In the genomic region with DNA sequence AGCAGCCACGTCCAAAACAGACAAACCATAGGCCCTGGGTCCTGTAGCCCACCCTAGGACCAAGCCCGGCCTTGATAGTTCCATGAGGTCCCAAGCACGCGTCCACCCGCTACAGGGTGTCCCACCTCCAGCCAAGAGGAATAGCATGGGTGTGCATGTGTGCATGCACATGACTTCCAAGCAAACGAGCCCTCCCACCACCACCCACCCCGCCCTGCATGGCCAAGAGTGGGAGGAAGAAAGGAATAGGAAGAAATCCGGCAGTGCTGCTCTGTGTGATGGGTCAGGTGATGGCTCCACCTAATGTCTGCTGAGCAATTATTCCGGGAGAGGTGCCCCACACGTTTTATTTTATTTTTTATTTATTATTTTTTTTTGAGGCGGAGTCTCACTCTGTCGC, we compare ENCODE assay signal across 16 cellular contexts.
DNase-seq lines count a peak whose midpoint lies in the region; ATAC-seq and TF ChIP-seq lines count a peak whose summit lies in the region.
"Had no signal": no experiment of that assay in that cellular context is flagged by ENCODE, and none has a peak within 500 bp of the region (broad histone marks: within the 10 kb centered on the region; RNA-seq: fewer than 3 reads in every experiment).

No MANE protein-coding gene starts in this region.

- H3K27ac ChIP-seq in HEK293 (ENCODE audit: extremely low read depth, low read depth, low read length) (no peak overlapping the region), osteoblast (ENCODE audit: low read depth, low read length) (no peak overlapping the region)
- H3K27ac ChIP-seq: 22Rv1; A549; BLaER1 treated with 17β-estradiol and CSF1 and Interleukin-3, amounts not matched to agents 10 nM and 100 nM; C4-2B had no signal

- H2AFZ ChIP-seq in osteoblast (ENCODE audit: low read length) = no peak overlapping the region

- H3K9me3 ChIP-seq in HEK293 (ENCODE audit: control insufficient read depth, insufficient read depth, low read depth, low read length) (no peaks in the 10 kb centered on the region), osteoblast (ENCODE audit: low read depth, low read length) (no peaks in the 10 kb centered on the region)
- H3K9me3 ChIP-seq: A549; BLaER1 treated with 17β-estradiol and CSF1 and Interleukin-3, amounts not matched to agents 10 nM and 100 nM; Caco-2 had no signal

- intact Hi-C loops in left ventricle myocardium superior (cut with micrococcal nuclease) (no loop called here), left cardiac atrium (cut with DNase I) (no loop called here)

- peak; percentile 14 for DNase-seq in left ventricle myocardium superior
- no peak for DNase-seq in left cardiac atrium
- peak; percentile 30 for DNase-seq in osteoblast (ENCODE audit: insufficient read length, low spot score, missing footprints)
- DNase-seq: AML-193; Caco-2; Calu3; CD4-positive, alpha-beta T cell; CD8-positive, alpha-beta T cell; DMS79 treated with DMSO at 0.1 percent for 48 hours; GF-D8 had no signal

- CTCF ChIA-PET in HEK293 (lab: Yijun Ruan, JAX) = interaction anchor here (0.6 kb wide), 1 partner anchor 241 kb away, joined by 3 read pairs; no protein-coding TSS in a partner anchor

- no peaks in the 10 kb centered on the region for H3K27me3 ChIP-seq in osteoblast (ENCODE audit: insufficient read depth, low read length)
- H3K27me3 ChIP-seq: BLaER1 treated with 17β-estradiol and CSF1 and Interleukin-3, amounts not matched to agents 10 nM and 100 nM had no signal

- no peaks in the 10 kb centered on the region for H4K20me1 ChIP-seq in osteoblast (ENCODE audit: insufficient read depth, low read length)

- no peaks in the 10 kb centered on the region for H3K36me3 ChIP-seq in HEK293 (ENCODE audit: control insufficient read depth in 2 of 2, insufficient read depth in 1 of 2, low read length in 2 of 2)
- H3K36me3 ChIP-seq in osteoblast (ENCODE audit: insufficient read depth, low read length) = no peaks in the 10 kb centered on the region
- H3K36me3 ChIP-seq: BLaER1 treated with 17β-estradiol and CSF1 and Interleukin-3, amounts not matched to agents 10 nM and 100 nM had no signal

- H3K4me3 ChIP-seq in HEK293 (ENCODE audit: low read depth, low read length) (no peak overlapping the region), osteoblast (ENCODE audit: insufficient read depth, low read length) (no peak overlapping the region)
- H3K4me3 ChIP-seq: A549; BLaER1 treated with 17β-estradiol and CSF1 and Interleukin-3, amounts not matched to agents 10 nM and 100 nM had no signal

- POLR2A ChIA-PET in HEK293 (lab: Yijun Ruan, JAX) = no interaction called here

- ATAC-seq in left ventricle myocardium superior (no peak), left cardiac atrium (no peak), HG03097 (IDR thresholded peaks at IDR 0.05; ENCODE audit: low FRiP score, unreplicated experiment) (no peak)
- ATAC-seq: A549; CD8-positive, alpha-beta T cell had no signal

- H3K79me2 ChIP-seq in osteoblast (ENCODE audit: insufficient read depth, low read length) = no peaks in the 10 kb centered on the region

- no peak overlapping the region for H3K4me2 ChIP-seq in osteoblast (ENCODE audit: insufficient read depth, low read length)
- H3K4me2 ChIP-seq: A549; BLaER1 treated with 17β-estradiol and CSF1 and Interleukin-3, amounts not matched to agents 10 nM and 100 nM had no signal

- TF ChIP-seq CTCF in HEK293 (tag by site-specific recombination; IDR thresholded peaks at IDR 0.05) = no peak
- no peak for TF ChIP-seq CTCF in osteoblast (IDR thresholded peaks at IDR 0.05; ENCODE audit: extremely low read depth, low read depth, low read length)

- no peaks in the 10 kb centered on the region for H3K4me1 ChIP-seq in HEK293 (ENCODE audit: control insufficient read depth, insufficient read depth, low read length)
- H3K4me1 ChIP-seq in osteoblast (ENCODE audit: insufficient read depth, low read length) = no peaks in the 10 kb centered on the region
- H3K4me1 ChIP-seq: A549, Caco-2 had no signal

TF ChIP-seq in HEK293, 187 proteins besides CTCF, POLR2A, EP300 and RAD21:
- TF ChIP-seq EGR2 (tag by site-specific recombination; IDR thresholded peaks at IDR 0.05; ENCODE audit: low read depth) (peak; percentile 75), ZFP41 (tag by site-specific recombination; IDR thresholded peaks at IDR 0.05; ENCODE audit: borderline replicate concordance) (no peak), ZFHX2 (tag by site-specific recombination; conservative IDR thresholded peaks at IDR 0.05) (peak; percentile 74)
